Comparison of ENCODE assay signal across 7 cellular contexts in genomic region chrX:115560978-115561604, GRCh38. TPM values are rescaled to one million over a fixed set of nuclear protein-coding genes. Genes with fewer than 3 reads are reported as not detected.
DNase-seq lines count a peak whose midpoint lies in the region; ATAC-seq and TF ChIP-seq lines count a peak whose summit lies in the region.

A gene with protein sequence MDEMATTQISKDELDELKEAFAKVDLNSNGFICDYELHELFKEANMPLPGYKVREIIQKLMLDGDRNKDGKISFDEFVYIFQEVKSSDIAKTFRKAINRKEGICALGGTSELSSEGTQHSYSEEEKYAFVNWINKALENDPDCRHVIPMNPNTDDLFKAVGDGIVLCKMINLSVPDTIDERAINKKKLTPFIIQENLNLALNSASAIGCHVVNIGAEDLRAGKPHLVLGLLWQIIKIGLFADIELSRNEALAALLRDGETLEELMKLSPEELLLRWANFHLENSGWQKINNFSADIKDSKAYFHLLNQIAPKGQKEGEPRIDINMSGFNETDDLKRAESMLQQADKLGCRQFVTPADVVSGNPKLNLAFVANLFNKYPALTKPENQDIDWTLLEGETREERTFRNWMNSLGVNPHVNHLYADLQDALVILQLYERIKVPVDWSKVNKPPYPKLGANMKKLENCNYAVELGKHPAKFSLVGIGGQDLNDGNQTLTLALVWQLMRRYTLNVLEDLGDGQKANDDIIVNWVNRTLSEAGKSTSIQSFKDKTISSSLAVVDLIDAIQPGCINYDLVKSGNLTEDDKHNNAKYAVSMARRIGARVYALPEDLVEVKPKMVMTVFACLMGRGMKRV (plus strand): TSS chrX:115561174. CDS start chrX:115610251, 49,077 bp downstream.

- no peaks in the 10 kb centered on the region for H3K79me2 ChIP-seq in parathyroid adenoma

- H3K36me3 ChIP-seq in ascending aorta (no peaks in the 10 kb centered on the region), parathyroid adenoma (ENCODE audit: control insufficient read depth, insufficient read depth, low read length) (no peaks in the 10 kb centered on the region)

- no peak within 1 kb of the TSS for H3K9ac ChIP-seq in parathyroid adenoma

- peak; percentile 94 for ATAC-seq in left ventricle myocardium superior

- no peaks in the 10 kb centered on the region for H3K9me3 Mint-ChIP-seq in HFFc6

- H3K4me1 Mint-ChIP-seq in HFFc6 (ENCODE audit: low read depth) = peaks cover 49% of the 10 kb centered on the region

- no peaks in the 10 kb centered on the region for H3K9me3 ChIP-seq in ascending aorta
- H3K9me3 ChIP-seq in parathyroid adenoma (ENCODE audit: control insufficient read depth, low read length) = no peaks in the 10 kb centered on the region

- intact Hi-C loops in ascending aorta (cut with DNase I) = loop anchor here (1.0 to 10.0 kb wide), 4 partner anchors 101 to 326 kb away; partner anchors contain the start of gene LRCH2
- intact Hi-C loops in left ventricle myocardium superior (cut with micrococcal nuclease) = no loop called here

- TF ChIP-seq CTCF in HFFc6 (IDR thresholded peaks at IDR 0.05) (no peak), ascending aorta (IDR thresholded peaks at IDR 0.05) (peak in 1 of 3 experiments; percentile 4), parathyroid adenoma (IDR thresholded peaks at IDR 0.05) (no peak)

- H2AFZ ChIP-seq in parathyroid adenoma = peak within 1 kb of the TSS; percentile 53

- H3K27ac ChIP-seq in ascending aorta (peak within 1 kb of the TSS; percentile 87 to 92), parathyroid adenoma (no peak within 1 kb of the TSS)

- peak within 1 kb of the TSS; percentile 93 for H3K4me3 Mint-ChIP-seq in HFFc6

- no peaks in the 10 kb centered on the region for H3K4me1 ChIP-seq in ascending aorta
- H3K4me1 ChIP-seq in parathyroid adenoma = no peaks in the 10 kb centered on the region

- peak within 1 kb of the TSS; percentile 90 for H3K27ac Mint-ChIP-seq in HFFc6

- H3K4me3 ChIP-seq in GM08714 (ENCODE audit: low read length) = peak within 1 kb of the TSS; percentile 45
- H3K4me3 ChIP-seq in ascending aorta = peak within 1 kb of the TSS; percentile 64 to 74
- peak within 1 kb of the TSS; percentile 60 for H3K4me3 ChIP-seq in parathyroid adenoma (ENCODE audit: low read depth, low read length)

- no peaks in the 10 kb centered on the region for H3K27me3 Mint-ChIP-seq in HFFc6 (ENCODE audit: insufficient read depth)

- peaks cover 6% of the 10 kb centered on the region; the same call in 1 of the 2 replicates for H3K36me3 Mint-ChIP-seq in HFFc6 (ENCODE audit: low read depth)

- peak within 1 kb of the TSS; percentile 82 for H3K4me2 ChIP-seq in parathyroid adenoma (ENCODE audit: low read length)

- H3K27me3 ChIP-seq in ascending aorta (peaks cover 5% of the 10 kb centered on the region), parathyroid adenoma (ENCODE audit: control insufficient read depth, insufficient read depth, low read length) (no peaks in the 10 kb centered on the region)

- DNase-seq in HFFc6 (peak; percentile 83), NCI-H345 treated with DMSO at 0.1 percent for 48 hours (lab: John Stamatoyannopoulos, UW; ENCODE audit: unreplicated experiment) (peak; percentile 52), ascending aorta (ENCODE audit: low spot score in 2 of 2) (peak; percentile 60 to 90), left ventricle myocardium superior (peak; percentile 90), NCI-H446 treated with DMSO at 0.1 percent for 48 hours (lab: John Stamatoyannopoulos, UW) (no peak)

RNA-seq across cellular contexts. Expression of the gene that starts here (rescaled TPM):
- total RNA-seq in HFFc6 (2021; fragmentation: NEBNext Ultra II Directional; extraction: Animal tissue kit (Norgen Biotek cat#: 25700)) = 100 to 1,000 TPM; 206 to 281 (median 254) TPM
- total RNA-seq in ascending aorta (155 TPM), left ventricle myocardium superior (40.8 TPM)
